Comparison of ENCODE assay signal across 1 cellular context in the genomic region with DNA sequence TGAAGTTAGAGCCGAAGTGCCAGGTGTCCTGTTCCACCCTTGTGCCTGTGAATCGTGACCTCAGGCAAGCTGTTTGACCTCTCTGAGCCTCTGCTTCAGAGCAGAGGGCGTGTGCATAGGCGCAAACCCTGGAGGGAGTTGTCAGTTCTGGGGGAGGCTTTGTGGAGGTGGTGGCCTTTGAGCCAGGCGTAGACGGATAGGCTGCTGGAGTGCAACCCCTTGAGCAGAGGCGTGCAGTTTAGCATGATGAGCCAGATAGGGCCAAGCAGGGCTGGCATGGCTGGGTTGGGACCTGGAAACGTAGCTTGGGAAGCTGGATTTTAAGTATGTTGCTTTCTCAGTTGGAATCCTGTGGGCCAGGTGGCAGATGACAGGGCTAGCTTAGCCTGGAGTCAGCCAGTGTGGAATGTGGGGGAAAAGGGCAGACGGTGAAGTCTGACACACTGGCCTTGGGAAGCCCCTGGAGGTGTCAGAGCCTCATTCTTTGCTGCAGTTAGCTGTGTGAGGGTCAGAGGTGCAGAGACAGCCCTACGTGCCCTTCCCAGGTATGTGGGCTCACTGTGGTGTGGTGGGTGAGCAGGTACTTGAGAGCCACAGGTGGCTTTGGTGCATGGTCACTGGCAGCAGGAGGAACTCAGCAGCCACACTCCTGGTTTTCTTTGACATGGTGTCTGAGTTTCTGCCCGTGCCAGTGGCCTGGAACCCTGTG.
TF ChIP-seq lines count a peak whose summit lies in the region.

No MANE protein-coding gene starts in this region.

TF ChIP-seq in IMR-90, 13 proteins besides CTCF, POLR2A, EP300 and RAD21 (continued from another document):
- TF ChIP-seq, protein P1, sequence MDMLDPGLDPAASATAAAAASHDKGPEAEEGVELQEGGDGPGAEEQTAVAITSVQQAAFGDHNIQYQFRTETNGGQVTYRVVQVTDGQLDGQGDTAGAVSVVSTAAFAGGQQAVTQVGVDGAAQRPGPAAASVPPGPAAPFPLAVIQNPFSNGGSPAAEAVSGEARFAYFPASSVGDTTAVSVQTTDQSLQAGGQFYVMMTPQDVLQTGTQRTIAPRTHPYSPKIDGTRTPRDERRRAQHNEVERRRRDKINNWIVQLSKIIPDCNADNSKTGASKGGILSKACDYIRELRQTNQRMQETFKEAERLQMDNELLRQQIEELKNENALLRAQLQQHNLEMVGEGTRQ (IDR thresholded peaks at IDR 0.05; ENCODE audit: low read depth, low read length) = no peak
- TF ChIP-seq BHLHE40 (IDR thresholded peaks at IDR 0.05; ENCODE audit: low read depth, low read length) (no peak), FOS (IDR thresholded peaks at IDR 0.05; ENCODE audit: low read depth, low read length) (no peak), CEBPB (IDR thresholded peaks at IDR 0.05; ENCODE audit: low read depth, low read length) (no peak), NFE2L2 (IDR thresholded peaks at IDR 0.05; ENCODE audit: low read depth, low read length) (no peak), SMC3 (IDR thresholded peaks at IDR 0.05; ENCODE audit: low read depth, low read length) (no peak), MAZ (IDR thresholded peaks at IDR 0.05; ENCODE audit: borderline replicate concordance, low read depth, low read length) (no peak), CHD1 (IDR thresholded peaks at IDR 0.05; ENCODE audit: low read depth, low read length) (no peak), RFX5 (IDR thresholded peaks at IDR 0.05; ENCODE audit: low read depth, low read length) (no peak)
